In the genomic region with DNA sequence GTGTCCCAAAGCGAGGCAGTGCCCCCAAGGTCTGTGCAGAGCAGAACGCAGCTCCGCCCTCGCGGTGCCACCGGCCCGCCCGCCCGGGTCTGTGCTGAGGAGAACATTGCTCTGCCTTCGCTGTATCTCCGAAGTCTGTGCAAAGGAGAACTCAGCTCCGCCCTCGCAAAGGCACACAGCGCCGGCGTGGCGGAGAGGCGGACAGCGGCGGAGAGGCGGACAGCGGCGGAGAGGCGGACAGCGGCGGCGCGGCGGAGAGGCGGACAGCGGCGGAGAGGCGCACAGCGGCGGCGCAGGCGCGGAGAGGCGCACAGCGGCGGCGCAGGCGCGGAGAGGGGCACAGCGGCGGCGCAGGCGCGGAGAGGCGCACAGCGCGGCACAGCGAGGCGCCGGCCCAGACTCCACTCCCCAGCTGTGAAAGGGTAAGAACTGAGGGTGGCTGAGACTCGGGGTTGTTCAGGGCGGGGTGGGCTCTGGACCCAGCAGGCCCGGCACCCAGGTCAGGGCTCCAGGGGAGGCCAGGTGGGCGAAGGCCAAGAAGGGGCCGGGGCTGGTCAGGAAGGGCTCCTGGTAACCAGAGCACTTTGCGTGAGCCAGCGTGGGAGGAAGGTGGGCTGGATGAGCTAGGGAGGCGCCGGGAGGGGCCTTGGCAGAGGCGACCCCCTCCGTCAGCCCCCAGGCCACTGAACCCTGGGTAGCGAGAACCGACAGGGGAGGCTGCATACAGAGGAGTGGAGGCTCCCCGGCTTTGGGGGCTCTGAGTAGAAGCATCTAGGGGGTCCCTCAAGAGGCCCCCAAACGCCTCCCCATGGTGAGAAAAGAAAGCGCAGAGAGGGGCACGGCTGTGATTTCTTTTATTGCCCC, we compare ENCODE assay signal across 8 cellular contexts. TPM values are rescaled to one million over a fixed set of nuclear protein-coding genes. Genes with fewer than 3 reads are reported as not detected.
A peak's percentile ranks its signal among the peaks of the same experiment; 100 is the strongest.
DNase-seq lines count a peak whose midpoint lies in the region; ATAC-seq and TF ChIP-seq lines count a peak whose summit lies in the region.
"Not testable (repeated sequence)": the region's sequence is repeated elsewhere in the genome, so short reads cannot be mapped to it uniquely, and the experiment has no call there.

No MANE protein-coding gene starts in this region.

- not testable (repeated sequence) for H3K27me3 Mint-ChIP-seq in naive B cell

- H3K9me3 ChIP-seq in SJSA1 (replicated peaks) = not testable (repeated sequence)

- not testable (repeated sequence) for H3K36me3 Mint-ChIP-seq in naive B cell

- H3K4me3 ChIP-seq in LNCaP clone FGC (ENCODE audit: low read depth, low read length) (peak overlapping the region; percentile 77), SJSA1 (peak overlapping the region; percentile 96)

- ATAC-seq in GM21717 (IDR thresholded peaks at IDR 0.05; ENCODE audit: unreplicated experiment) = peak; percentile 96
- ATAC-seq in naive B cell (ENCODE audit: low read depth in 2 of 2) = peak; percentile 95 to 96

- H3K4me1 Mint-ChIP-seq in naive B cell = peaks cover 18 to 60% (median 49%) of the 10 kb centered on the region in 3 donors

- peak overlapping the region; percentile 89 to 95 (median 94) for H3K4me3 Mint-ChIP-seq in naive B cell

- H3K36me3 ChIP-seq in SJSA1 = not testable (repeated sequence)

- H3K27me3 ChIP-seq in SJSA1 (replicated peaks) = not testable (repeated sequence)

- DNase-seq in CMK (ENCODE audit: low read depth) (peak; percentile 8), SJSA1 (ENCODE audit: low read depth in 1 of 2, low spot score in 2 of 2) (peak; percentile 56 to 75), fibroblast of peridontal ligament (ENCODE audit: extremely low read depth) (peak; percentile 37), naive B cell (peak; percentile 85)
- not testable (repeated sequence) for DNase-seq in LNCaP clone FGC (ENCODE audit: low read depth)
- DNase-seq in activated effector memory CD4-positive, alpha-beta T cell treated with anti-CD3 and anti-CD28 coated beads, Interleukin-2, amount 50 U/mL, for 16 hours = peak; percentile 93
- DNase-seq in stimulated activated CD8-positive, alpha-beta memory T cell treated with anti-CD3 and anti-CD28 coated beads, Interleukin-4, amount 100 ng/mL, for 1 hour (ENCODE audit: low read depth in 2 of 2, low spot score in 1 of 2) = peak; percentile 25 to 64

- not testable (repeated sequence) for H3K9me3 Mint-ChIP-seq in naive B cell

- peak overlapping the region; percentile 71 for H3K27ac ChIP-seq in SJSA1

- TF ChIP-seq CTCF in LNCaP clone FGC (IDR thresholded peaks at IDR 0.05; ENCODE audit: control insufficient read depth, extremely low read depth, insufficient read depth) = not testable (repeated sequence)

- H3K27ac Mint-ChIP-seq in naive B cell = peak overlapping the region; percentile 78 to 92 (median 84)

- not testable (repeated sequence) for H3K4me1 ChIP-seq in SJSA1 (replicated peaks)

RNA-seq across cellular contexts. Expression of a gene that starts 53.4 kb away (rescaled TPM):
- not detected in 2 replicates for total RNA-seq in SJSA1 (2014; rRNA removed; shearing (Covaris generic))
- 10 to 100 TPM in 2 of 6 donors, 1 to 10 TPM in 4; 1.2 to 23.1 (median 5.9) TPM for polyA plus RNA-seq in naive B cell (ENCODE audit: low read depth in 6 of 6)
